In genomic region chr7:133081605-133082389, GRCh38 we compare ENCODE assay signal across 8 cellular contexts. TPM values are rescaled to one million over a fixed set of nuclear protein-coding genes. Genes with fewer than 3 reads are reported as not detected.
DNase-seq lines count a peak whose midpoint lies in the region; ATAC-seq and TF ChIP-seq lines count a peak whose summit lies in the region.

TSS of gene CHCHD3 (minus strand) at chr7:133082090. CDS start at chr7:133081937, 153 bp downstream.

- H3K4me2 ChIP-seq in Karpas-422 (ENCODE audit: low read depth, low read length, poor library complexity, severe bottlenecking), result peak within 1 kb of the TSS; percentile 78

- peak; percentile 100 for ATAC-seq in GM21825 (IDR thresholded peaks at IDR 0.05; ENCODE audit: unreplicated experiment)

- H3K36me3 ChIP-seq in Karpas-422 (ENCODE audit: insufficient read depth, low read length) (peaks cover 24% of the 10 kb centered on the region), esophagus muscularis mucosa (no peaks in the 10 kb centered on the region), muscle layer of duodenum (ENCODE audit: control insufficient read depth in 1 of 2, insufficient read depth in 2 of 2, low read length in 2 of 2) (no peaks in the 10 kb centered on the region)

- peaks cover 21% of the 10 kb centered on the region for H3K4me1 ChIP-seq in Karpas-422 (ENCODE audit: low read length)
- peaks cover 20 to 44% (median 34%) of the 10 kb centered on the region in 4 donors for H3K4me1 ChIP-seq in esophagus muscularis mucosa
- peaks cover 14 to 18% of the 10 kb centered on the region in 2 donors for H3K4me1 ChIP-seq in muscle layer of duodenum (ENCODE audit: control insufficient read depth in 1 of 2, insufficient read depth in 2 of 2, low read length in 2 of 2)

- H3K27me3 ChIP-seq in Karpas-422 (ENCODE audit: low read length) (no peaks in the 10 kb centered on the region), esophagus muscularis mucosa (no peaks in the 10 kb centered on the region), muscle layer of duodenum (ENCODE audit: low read depth, low read length) (no peaks in the 10 kb centered on the region)

- TF ChIP-seq POLR2A in esophagus muscularis mucosa (IDR thresholded peaks at IDR 0.05; ENCODE audit: low read depth), result peak; percentile 46

- TF ChIP-seq CTCF in esophagus muscularis mucosa (IDR thresholded peaks at IDR 0.05), result peak in 1 of 3 experiments; percentile 10

- H3K79me2 ChIP-seq in Karpas-422 (ENCODE audit: low read length), result peaks cover 51% of the 10 kb centered on the region

- intact Hi-C loops in esophagus muscularis mucosa (cut with DNase I), result loop anchor here (5.0 kb wide), 1 partner anchor 171 kb away; the partner anchor contains the start of gene EXOC4

- H3K4me3 ChIP-seq in Karpas-422 (ENCODE audit: low read length), result peak within 1 kb of the TSS; percentile 83
- peak within 1 kb of the TSS; percentile 81 to 96 (median 88) for H3K4me3 ChIP-seq in esophagus muscularis mucosa
- H3K4me3 ChIP-seq in muscle layer of duodenum (ENCODE audit: low read depth in 1 of 2, low read length in 2 of 2), result peak within 1 kb of the TSS; percentile 90 to 99

- no peaks in the 10 kb centered on the region for H3K9me3 ChIP-seq in Karpas-422 (ENCODE audit: low read length)
- no peaks in the 10 kb centered on the region for H3K9me3 ChIP-seq in esophagus muscularis mucosa
- H3K9me3 ChIP-seq in muscle layer of duodenum (ENCODE audit: control insufficient read depth in 1 of 2, low read length in 2 of 2), result no peaks in the 10 kb centered on the region

- peak within 1 kb of the TSS; percentile 80 for H2AFZ ChIP-seq in Karpas-422 (ENCODE audit: low read length)

- peaks cover 27% of the 10 kb centered on the region for H4K20me1 ChIP-seq in Karpas-422 (ENCODE audit: insufficient read depth, low read depth, low read length)

- H3K27ac ChIP-seq in Karpas-422 (ENCODE audit: low read length) (peak within 1 kb of the TSS; percentile 45; the same call in 1 of the 2 replicates), esophagus muscularis mucosa (replicated peaks in 1 of 4) (peak within 1 kb of the TSS; percentile 83 to 87 (median 84)), muscle layer of duodenum (ENCODE audit: low read length) (peak within 1 kb of the TSS; percentile 85)

- 2% methylated on average over 11 of the region's 58 CpGs for WGBS in esophagus muscularis mucosa

- TF ChIP-seq EP300 in esophagus muscularis mucosa (IDR thresholded peaks at IDR 0.05), result no peak

- peak within 1 kb of the TSS; percentile 82 for H3K9ac ChIP-seq in Karpas-422 (ENCODE audit: low read length)

- DNase-seq in DMS79 treated with DMSO at 0.1 percent for 48 hours (lab: John Stamatoyannopoulos, UW) (peak; percentile 97), Karpas-422 (peak; percentile 99), RKO (ENCODE audit: low spot score) (peak; percentile 99), activated T-helper 1 cell treated with Interleukin-2 at 50 U/mL for 16 hours (ENCODE audit: low read depth) (peak; percentile 90), esophagus muscularis mucosa (ENCODE audit: extremely low spot score) (peak; percentile 99)
- peak; percentile 94 to 95 for DNase-seq in stimulated activated CD8-positive, alpha-beta memory T cell treated with anti-CD3 and anti-CD28 coated beads, Interleukin-7, amount 100 ng/mL, for 4 hours (ENCODE audit: low read depth in 2 of 2)

- H3K9me2 ChIP-seq in Karpas-422 (replicated peaks; ENCODE audit: insufficient read depth, low read length), result no peaks in the 10 kb centered on the region

RNA-seq across cellular contexts. Expression of gene CHCHD3, which starts in this region (rescaled TPM):
- total RNA-seq in Karpas-422 (2014; rRNA removed; shearing (Covaris generic); ENCODE audit: low replicate concordance), result 83.5 and 146 TPM in 2 replicates
- total RNA-seq in esophagus muscularis mucosa, result 10 to 100 TPM; 58.6 to 74.3 (median 68.9) TPM

Comparison
In these comparisons a context has a peak if more than half of its experiments do, and no peak if none do; other contexts are left out.
1. Peak in every context shown above with its lines: DNase-seq, ATAC-seq, H3K4me3 ChIP-seq and H3K27ac ChIP-seq.